23 cellular contexts compared by ENCODE assay signal in the genomic region with DNA sequence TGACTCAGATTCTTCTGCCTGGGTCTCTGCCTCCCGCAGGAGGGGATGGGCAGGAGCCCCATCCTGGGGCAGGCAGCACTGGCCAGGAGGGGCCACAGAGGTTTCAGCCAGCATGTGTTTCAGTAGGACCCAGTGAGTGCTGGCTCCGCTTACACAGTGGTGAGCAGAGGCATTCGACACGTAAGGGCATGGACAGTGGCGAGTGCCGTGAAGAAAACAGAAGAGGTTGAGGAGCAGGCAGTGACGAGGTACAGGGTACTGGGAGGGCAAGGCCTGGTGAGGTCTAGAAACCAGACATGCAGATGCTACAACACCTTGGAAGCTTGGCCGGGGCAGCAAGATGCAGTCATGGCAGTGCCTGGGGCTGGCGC. TPM values are rescaled to one million over a fixed set of nuclear protein-coding genes. Genes with fewer than 3 reads are reported as not detected.
DNase-seq lines count a peak whose midpoint lies in the region; ATAC-seq and TF ChIP-seq lines count a peak whose summit lies in the region.
"Had no signal": no experiment of that assay in that cellular context is flagged by ENCODE, and none has a peak within 500 bp of the region (broad histone marks: within the 10 kb centered on the region; RNA-seq: fewer than 3 reads in every experiment).

No MANE protein-coding gene starts in this region.

- H3K4me1 ChIP-seq in heart right ventricle (peaks cover 0 to 14% (median 9%) of the 10 kb centered on the region in 9 donors), colonic mucosa (no peaks in the 10 kb centered on the region)
- H3K4me1 ChIP-seq: A549, Peyer's patch had no signal

- H3K27ac ChIP-seq in WERI-Rb-1 (peak overlapping the region; percentile 31; the same call in 1 of the 2 replicates), heart right ventricle (no peak overlapping the region), colonic mucosa (no peak overlapping the region)
- H3K27ac ChIP-seq: A549, C4-2B, Peyer's patch had no signal

- DNase-seq in GM10266 (ENCODE audit: extremely low spot score): peak; percentile 2
- no peak for DNase-seq in WERI-Rb-1
- no peak for DNase-seq in heart right ventricle
- DNase-seq in osteocyte (ENCODE audit: extremely low spot score, unreplicated experiment): peak; percentile 76
- DNase-seq in NCI-H1092 treated with DMSO at 0.1 percent for 48 hours (lab: John Stamatoyannopoulos, UW): no peak
- DNase-seq in colonic mucosa: no peak
- DNase-seq: DMS 273 treated with DMSO at 0.1 percent for 48 hours, GDM1, GOT3, IMR-90, Karpas-422, MG63, NCI-H1092, NCI-H2081 treated with DMSO at 0.1 percent for 48 hours, NCI-H2227 treated with DMSO at 0.1 percent for 48 hours, NCI-H524 treated with DMSO at 0.1 percent for 48 hours, Peyer's patch, SHP77 treated with DMSO at 0.1 percent for 48 hours had no signal

- H3K9me3 Mint-ChIP-seq in osteocyte (ENCODE audit: unreplicated experiment): peaks cover 22% of the 10 kb centered on the region

- no peak for TF ChIP-seq CTCF in GM10266 (IDR thresholded peaks at IDR 0.05; ENCODE audit: control insufficient read depth, insufficient read depth, low read depth, missing control alignments)
- no peak for TF ChIP-seq CTCF in WERI-Rb-1 (IDR thresholded peaks at IDR 0.05; ENCODE audit: low read depth, low read length)
- no peak for TF ChIP-seq CTCF in heart right ventricle (IDR thresholded peaks at IDR 0.05)
- TF ChIP-seq CTCF in osteocyte (IDR thresholded peaks at IDR 0.05): no peak
- no peak for TF ChIP-seq CTCF in colonic mucosa (IDR thresholded peaks at IDR 0.05)

- 44 to 50% methylated on average over 9 of the region's 9 CpGs for WGBS in heart right ventricle, 2 donors

- H3K9me3 ChIP-seq in WERI-Rb-1 (ENCODE audit: severe bottlenecking) (no peaks in the 10 kb centered on the region), heart right ventricle (no peaks in the 10 kb centered on the region), colonic mucosa (no peaks in the 10 kb centered on the region)
- H3K9me3 ChIP-seq: A549, MG63, Peyer's patch had no signal

- H3K4me1 Mint-ChIP-seq in osteocyte (ENCODE audit: unreplicated experiment): no peaks in the 10 kb centered on the region

- no peak overlapping the region for H3K4me3 ChIP-seq in WERI-Rb-1 (ENCODE audit: low read depth, low read length)
- H3K4me3 ChIP-seq in heart right ventricle: no peak overlapping the region
- H3K4me3 ChIP-seq in colonic mucosa: no peak overlapping the region
- H3K4me3 ChIP-seq: A549, MG63, Peyer's patch had no signal

- no peak overlapping the region for H3K27ac Mint-ChIP-seq in osteocyte (ENCODE audit: unreplicated experiment)

- H3K9ac ChIP-seq in colonic mucosa (ENCODE audit: low read depth in 2 of 2, low read length in 2 of 2): no peak overlapping the region

- ATAC-seq in heart right ventricle (peak in 7 of 8 donors; percentile 33 to 77 (median 73)), HG03460 (IDR thresholded peaks at IDR 0.05; ENCODE audit: unreplicated experiment) (no peak), HG02678 (IDR thresholded peaks at IDR 0.05; ENCODE audit: unreplicated experiment) (no peak)
- ATAC-seq: A549 had no signal

- H3K36me3 ChIP-seq in WERI-Rb-1 (peaks cover 49% of the 10 kb centered on the region), heart right ventricle (no peaks in the 10 kb centered on the region), colonic mucosa (no peaks in the 10 kb centered on the region)
- H3K36me3 ChIP-seq: MG63, Peyer's patch had no signal

- no peaks in the 10 kb centered on the region for H3K27me3 ChIP-seq in WERI-Rb-1 (ENCODE audit: insufficient read depth, low read depth, severe bottlenecking)
- peaks cover 0 to 5% (median 0%) of the 10 kb centered on the region in 7 donors for H3K27me3 ChIP-seq in heart right ventricle
- H3K27me3 ChIP-seq in colonic mucosa: no peaks in the 10 kb centered on the region
- H3K27me3 ChIP-seq: MG63, Peyer's patch had no signal

- H3K36me3 Mint-ChIP-seq in osteocyte (ENCODE audit: unreplicated experiment): no peaks in the 10 kb centered on the region

- intact Hi-C loops in heart right ventricle (cut with DNase I) (no loop called here), colonic mucosa (cut with DNase I) (no loop called here)

- H3K27me3 Mint-ChIP-seq in osteocyte (ENCODE audit: unreplicated experiment): no peaks in the 10 kb centered on the region

- H3K4me3 Mint-ChIP-seq in osteocyte (ENCODE audit: unreplicated experiment): no peak overlapping the region

RNA-seq across cellular contexts. Expression of gene CACNA1B, which starts 41.5 kb away (rescaled TPM):
- under 1 TPM in 9 of 10 donors, not detected in 1; 0.04 to 0.66 (median 0.16) TPM for total RNA-seq in heart right ventricle
- under 1 TPM; under 0.01 to 0.07 TPM for polyA plus RNA-seq in heart right ventricle
- 0.08 and 0.13 TPM in 2 replicates for total RNA-seq in osteocyte
- under 1 TPM; 0.19 to 0.42 TPM for total RNA-seq in colonic mucosa
- total RNA-seq: HT-29, IMR-90 had no signal

Comparison
In these comparisons a context has a peak if more than half of its experiments do, and no peak if none do; other contexts are left out.
1. DNase-seq: peak in GM10266 (single experiment) and osteocyte (single experiment); none in WERI-Rb-1 (single experiment), heart right ventricle (0 of 2), NCI-H1092 treated with DMSO at 0.1 percent for 48 hours (single experiment) and colonic mucosa (single experiment).
2. ATAC-seq: peak in heart right ventricle (7 of 8); none in HG03460 (single experiment) and HG02678 (single experiment).